26 cellular contexts compared by ENCODE assay signal in the genomic region with DNA sequence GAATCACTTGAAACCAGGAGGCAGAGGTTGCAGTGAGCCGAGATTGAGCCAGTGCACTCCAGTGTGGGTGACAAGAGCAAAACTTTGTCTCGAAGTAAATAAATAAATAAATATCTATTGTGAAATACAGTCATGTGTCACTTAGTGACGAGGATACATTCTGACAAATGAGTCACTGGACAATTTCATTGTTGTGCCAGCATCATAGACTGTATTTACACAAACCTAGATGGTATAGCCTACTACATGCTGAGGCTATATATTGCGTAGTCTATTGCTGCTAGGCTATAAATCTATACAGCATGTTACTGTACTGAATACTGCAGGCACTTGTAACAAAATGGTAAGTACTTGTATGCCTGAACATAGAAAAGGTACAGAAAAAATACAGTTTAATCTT.
DNase-seq lines count a peak whose midpoint lies in the region; ATAC-seq and TF ChIP-seq lines count a peak whose summit lies in the region.
"Had no signal": no experiment of that assay in that cellular context is flagged by ENCODE, and none has a peak within 500 bp of the region (broad histone marks: within the 10 kb centered on the region; RNA-seq: fewer than 3 reads in every experiment).

No MANE protein-coding gene starts in this region.

- no peaks in the 10 kb centered on the region for H3K36me3 ChIP-seq in GM23248 (ENCODE audit: low read depth)
- H3K36me3 ChIP-seq: HAP-1, MG63, pancreas had no signal

- H3K4me2 ChIP-seq in GM23248 (ENCODE audit: unreplicated experiment), result no peak overlapping the region

- H3K27ac ChIP-seq in GM23248 (no peak overlapping the region), foreskin keratinocyte (no peak overlapping the region)
- H3K27ac ChIP-seq: pancreas, SK-N-MC, testis had no signal

- no peak for ATAC-seq in foreskin keratinocyte
- no peak for ATAC-seq in GM18519 (IDR thresholded peaks at IDR 0.05; ENCODE audit: low FRiP score, unreplicated experiment)
- ATAC-seq: left cardiac atrium; natural killer cell treated with Interleukin-12 subunit alpha and Interleukin-12 subunit beta and Interleukin-15 and Interleukin-18, amount 100 ng/mL, for 72 hours; pancreas; sciatic nerve; stimulated activated effector memory CD8-positive, alpha-beta T cell treated with anti-CD3 and anti-CD28 coated beads, Interleukin-12 subunit alpha, Interleukin-12 subunit beta, amount 100 ng/mL, for 72 hours had no signal

- no peak for TF ChIP-seq CTCF in foreskin keratinocyte (conservative IDR thresholded peaks at IDR 0.05)
- no peak for TF ChIP-seq CTCF in GM10266 (IDR thresholded peaks at IDR 0.05; ENCODE audit: control insufficient read depth, insufficient read depth, low read depth, missing control alignments)

- H3K4me1 ChIP-seq in GM23248 (ENCODE audit: insufficient read depth) (no peaks in the 10 kb centered on the region), foreskin keratinocyte (no peaks in the 10 kb centered on the region)
- H3K4me1 ChIP-seq: HAP-1, pancreas, testis had no signal

- in situ Hi-C loops in GM23248 (cut with MboI), result no loop called here

- no peaks in the 10 kb centered on the region for H3K9me3 ChIP-seq in GM23248 (ENCODE audit: low read depth)
- H3K9me3 ChIP-seq: HAP-1, MG63, pancreas, testis had no signal

- H3F3A ChIP-seq in GM23248 (ENCODE audit: insufficient read depth), result no peaks in the 10 kb centered on the region

- peaks cover 12% of the 10 kb centered on the region for H3K27me3 ChIP-seq in GM23248 (replicated peaks; ENCODE audit: insufficient read depth)
- H3K27me3 ChIP-seq in foreskin keratinocyte, result peaks cover 8% of the 10 kb centered on the region
- H3K27me3 ChIP-seq: testis had no signal

- no peak overlapping the region for H3K9ac ChIP-seq in GM23248

- no peak overlapping the region for H2AFZ ChIP-seq in GM23248

- no peaks in the 10 kb centered on the region for H3K79me2 ChIP-seq in GM23248 (ENCODE audit: insufficient read depth)

- H3K4me3 ChIP-seq in GM23248, result no peak overlapping the region
- H3K4me3 ChIP-seq: HAP-1, MG63, pancreas, SK-N-MC, testis had no signal

- DNase-seq in GM23248, result peak; percentile 35
- peak; percentile 22 for DNase-seq in M059J (ENCODE audit: low read depth)
- DNase-seq in amniotic epithelial cell (ENCODE audit: low read depth), result peak; percentile 10
- DNase-seq in foreskin keratinocyte, result peak; percentile 10 to 29
- no peak for DNase-seq in C1 segment of cervical spinal cord (lab: John Stamatoyannopoulos, UW)
- DNase-seq in NCI-H1048 (lab: John Stamatoyannopoulos, UW), result no peak
- no peak for DNase-seq in GM10266 (ENCODE audit: extremely low spot score)
- DNase-seq: activated CD4-positive, alpha-beta memory T cell treated with anti-CD3 and anti-CD28 coated beads for 36 hours; activated CD4-positive, CD25-positive, alpha-beta regulatory T cell; activated gamma-delta T cell treated with Interleukin-2 at 50 U/mL for 16 hours; amniotic stem cell; caudate nucleus; CD4-positive, alpha-beta memory T cell; left cardiac atrium; MG63; NCI-H1694 treated with DMSO at 0.1 percent for 48 hours; NCI-H226; pancreas; T-helper 9 cell; testis had no signal

- no peaks in the 10 kb centered on the region for H4K20me1 ChIP-seq in GM23248 (ENCODE audit: insufficient read depth)

- H3K9me2 ChIP-seq in GM23248 (ENCODE audit: insufficient read depth), result no peaks in the 10 kb centered on the region

- WGBS in GM23248 (ENCODE audit: low coverage in 1 of 2, low lambda C conversion rate in 2 of 2, missing lambda C conversion rate in 2 of 2), 2 experiments, result 49 to 51% methylated on average over 4 of the region's 4 CpGs

Comparison
In these comparisons a context has a peak if more than half of its experiments do, and no peak if none do; other contexts are left out.
1. DNase-seq: peak in GM23248 (single experiment), M059J (single experiment), amniotic epithelial cell (single experiment) and foreskin keratinocyte (2 of 2); none in C1 segment of cervical spinal cord (0 of 14), NCI-H1048 (single experiment) and GM10266 (single experiment).